In the genomic region with DNA sequence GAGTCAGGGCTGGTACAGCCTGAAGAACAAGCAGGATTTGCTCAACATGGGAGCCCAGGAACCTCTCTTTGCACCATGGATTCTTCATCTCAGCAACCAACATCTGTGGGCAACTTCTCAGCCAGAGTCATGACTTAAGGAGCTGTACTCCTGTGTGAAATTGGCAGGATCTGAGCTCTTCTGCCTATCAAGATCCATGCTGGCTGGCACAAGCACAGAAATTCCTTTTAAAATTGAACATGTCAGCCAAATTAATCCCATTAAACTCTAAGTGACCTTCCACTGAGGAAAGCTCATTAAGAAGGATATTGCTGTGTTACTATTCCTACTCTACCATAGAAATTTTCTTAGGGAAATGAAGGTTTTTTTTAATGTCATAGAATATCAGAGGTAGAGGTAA, we compare ENCODE assay signal across 18 cellular contexts.
DNase-seq lines count a peak whose midpoint lies in the region; ATAC-seq, FAIRE-seq and TF ChIP-seq lines count a peak whose summit lies in the region.
"Had no signal": no experiment of that assay in that cellular context is flagged by ENCODE, and none has a peak within 500 bp of the region (broad histone marks: within the 10 kb centered on the region; RNA-seq: fewer than 3 reads in every experiment).

No MANE protein-coding gene starts in this region.

- no peak overlapping the region for H3K4me3 ChIP-seq in SK-N-SH (ENCODE audit: low read depth in 2 of 2, low read length in 1 of 2)
- no peak overlapping the region for H3K4me3 ChIP-seq in endothelial cell of umbilical vein (replicated peaks in 1 of 3; ENCODE audit: insufficient read depth in 1 of 3, low read depth in 1 of 3, low read length in 3 of 3)
- no peak overlapping the region for H3K4me3 ChIP-seq in retinal pigment epithelial cell (ENCODE audit: low read length)
- H3K4me3 ChIP-seq in upper lobe of left lung: no peak overlapping the region
- H3K4me3 ChIP-seq: BLaER1 treated with 17β-estradiol and CSF1 and Interleukin-3, amounts not matched to agents 10 nM and 100 nM had no signal

- DNase-seq in SK-N-SH (no peak), NCI-H446 treated with DMSO at 0.1 percent for 48 hours (lab: John Stamatoyannopoulos, UW) (peak; percentile 27), endothelial cell of umbilical vein (ENCODE audit: low read depth, low spot score) (no peak), retinal pigment epithelial cell (ENCODE audit: low read depth) (peak; percentile 98), upper lobe of left lung (no peak), inferior parietal cortex (ENCODE audit: extremely low spot score) (no peak)
- DNase-seq in activated CD4-positive, alpha-beta memory T cell treated with anti-CD3 and anti-CD28 coated beads, Interleukin-2, amount 10 ng/mL, durations not matched to agents 7 days and 5 days: no peak
- DNase-seq: 8988T; Calu3; CD8-positive, alpha-beta T cell; GOT3; H9 had no signal

- FAIRE-seq in endothelial cell of umbilical vein (lab: Jason Lieb, UNC): no peak
- FAIRE-seq: G401.6, GM12891, GM18507 had no signal

- no peaks in the 10 kb centered on the region for H3K9me1 ChIP-seq in endothelial cell of umbilical vein (replicated peaks; ENCODE audit: control insufficient read depth, extremely low read depth, insufficient read depth, low read length)

- H3K9me2 ChIP-seq in SK-N-SH: no peaks in the 10 kb centered on the region

- no peak for TF ChIP-seq CTCF in SK-N-SH (IDR thresholded peaks at IDR 0.05)
- TF ChIP-seq CTCF in endothelial cell of umbilical vein (IDR thresholded peaks at IDR 0.05; ENCODE audit: extremely low read depth in 1 of 2, insufficient read depth in 1 of 2, low read depth in 1 of 2, low read length in 2 of 2): no peak
- no peak for TF ChIP-seq CTCF in retinal pigment epithelial cell (conservative IDR thresholded peaks at IDR 0.05; ENCODE audit: low read depth, low read length)
- no peak for TF ChIP-seq CTCF in upper lobe of left lung (IDR thresholded peaks at IDR 0.05)

- TF ChIP-seq EP300 in SK-N-SH (IDR thresholded peaks at IDR 0.05; ENCODE audit: borderline replicate concordance in 1 of 2, low read depth in 1 of 2, low read length in 1 of 2) (no peak), upper lobe of left lung (IDR thresholded peaks at IDR 0.05) (no peak)

- no peaks in the 10 kb centered on the region for H3K79me2 ChIP-seq in SK-N-SH (ENCODE audit: insufficient read depth)
- no peaks in the 10 kb centered on the region for H3K79me2 ChIP-seq in endothelial cell of umbilical vein (ENCODE audit: control insufficient read depth, insufficient read depth, low read length)

- H4K20me1 ChIP-seq in SK-N-SH (ENCODE audit: insufficient read depth) (no peaks in the 10 kb centered on the region), endothelial cell of umbilical vein (replicated peaks; ENCODE audit: control insufficient read depth, extremely low read depth, insufficient read depth, low read length) (no peaks in the 10 kb centered on the region)
- H4K20me1 ChIP-seq: BLaER1 treated with 17β-estradiol and CSF1 and Interleukin-3, amounts not matched to agents 10 nM and 100 nM had no signal

- intact Hi-C loops in endothelial cell of umbilical vein (cut with micrococcal nuclease): no loop called here

- BruUV-seq in endothelial cell of umbilical vein (replicated peaks; lab: Mats Ljungman, UMichigan): no TSS peak

- no peak overlapping the region for H3K27ac ChIP-seq in SK-N-SH (ENCODE audit: low read depth in 2 of 2, low read length in 1 of 2)
- no peak overlapping the region for H3K27ac ChIP-seq in endothelial cell of umbilical vein (ENCODE audit: insufficient read depth, low read depth, low read length)
- H3K27ac ChIP-seq in upper lobe of left lung: no peak overlapping the region
- H3K27ac ChIP-seq: BLaER1 treated with 17β-estradiol and CSF1 and Interleukin-3, amounts not matched to agents 10 nM and 100 nM had no signal

- no peaks in the 10 kb centered on the region for H3K36me3 Mint-ChIP-seq in activated CD4-positive, alpha-beta memory T cell treated with anti-CD3 and anti-CD28 coated beads, Interleukin-2, amount 10 ng/mL, durations not matched to agents 7 days and 5 days (ENCODE audit: low read depth)
- H3K36me3 Mint-ChIP-seq: CD8-positive, alpha-beta T cell had no signal

- H3K4me1 ChIP-seq in SK-N-SH (ENCODE audit: control insufficient read depth in 1 of 2, insufficient read depth in 2 of 2, low read depth in 1 of 2, low read length in 1 of 2) (peaks cover 0 to 6% of the 10 kb centered on the region in 2 experiments; a peak in 2 of 4 replicates), endothelial cell of umbilical vein (ENCODE audit: control insufficient read depth, extremely low read depth, insufficient read depth, low read length) (no peaks in the 10 kb centered on the region), upper lobe of left lung (no peaks in the 10 kb centered on the region)

- H3K36me3 ChIP-seq in SK-N-SH (replicated peaks in 1 of 2; ENCODE audit: control insufficient read depth in 1 of 2, insufficient read depth in 2 of 2, low read length in 1 of 2) (peaks cover 0 to 3% of the 10 kb centered on the region in 2 experiments), endothelial cell of umbilical vein (ENCODE audit: control insufficient read depth in 2 of 2, extremely low read depth in 1 of 2, insufficient read depth in 2 of 2, low read length in 2 of 2) (no peaks in the 10 kb centered on the region), upper lobe of left lung (no peaks in the 10 kb centered on the region)
- H3K36me3 ChIP-seq: BLaER1 treated with 17β-estradiol and CSF1 and Interleukin-3, amounts not matched to agents 10 nM and 100 nM had no signal

- TF ChIP-seq RAD21 in SK-N-SH (IDR thresholded peaks at IDR 0.05; ENCODE audit: low read length): no peak

- H3K9me3 ChIP-seq in SK-N-SH: peaks cover 9% of the 10 kb centered on the region; the same call in 1 of the 2 replicates
- H3K9me3 ChIP-seq in endothelial cell of umbilical vein (replicated peaks; ENCODE audit: control insufficient read depth, insufficient read depth, low read length): no peaks in the 10 kb centered on the region
- H3K9me3 ChIP-seq in upper lobe of left lung: peaks cover 0 to 6% (median 2%) of the 10 kb centered on the region in 4 donors

- peaks cover 12% of the 10 kb centered on the region for H3K27me3 Mint-ChIP-seq in activated CD4-positive, alpha-beta memory T cell treated with anti-CD3 and anti-CD28 coated beads, Interleukin-2, amount 10 ng/mL, durations not matched to agents 7 days and 5 days
- H3K27me3 Mint-ChIP-seq: B cell had no signal

- CTCF ChIA-PET in SK-N-SH (lab: Yijun Ruan, JAX) (interaction anchor here (1.7 kb wide), 1 partner anchor 9 kb away, joined by 3 read pairs; no protein-coding TSS in a partner anchor), endothelial cell of umbilical vein (lab: Charles Lee) (interaction anchor here (0.8 to 1.4 kb wide), 3 partner anchors 15 to 53 kb away, joined by 3 read pairs; no protein-coding TSS in a partner anchor)
- CTCF ChIA-PET in activated CD4-positive, alpha-beta memory T cell treated with anti-CD3 and anti-CD28 coated beads, Interleukin-2, amount 10 ng/mL, durations not matched to agents 7 days and 5 days (lab: Charles Lee): no interaction called here

- no peak overlapping the region for H2AFZ ChIP-seq in SK-N-SH (ENCODE audit: low read depth)
- H2AFZ ChIP-seq in endothelial cell of umbilical vein (ENCODE audit: low read depth, low read length): peak overlapping the region; percentile 32

- POLR2A ChIA-PET in SK-N-SH (lab: Yijun Ruan, JAX) (no interaction called here), endothelial cell of umbilical vein (lab: Charles Lee) (no interaction called here)
- POLR2A ChIA-PET in activated CD4-positive, alpha-beta memory T cell treated with anti-CD3 and anti-CD28 coated beads, Interleukin-2, amount 10 ng/mL, durations not matched to agents 7 days and 5 days (lab: Charles Lee): no interaction called here

- H3K27ac Mint-ChIP-seq in activated CD4-positive, alpha-beta memory T cell treated with anti-CD3 and anti-CD28 coated beads, Interleukin-2, amount 10 ng/mL, durations not matched to agents 7 days and 5 days: no peak overlapping the region
- H3K27ac Mint-ChIP-seq: B cell; CD8-positive, alpha-beta T cell had no signal

- H3K4me2 ChIP-seq in SK-N-SH (no peak overlapping the region), endothelial cell of umbilical vein (ENCODE audit: insufficient read depth, low read length) (no peak overlapping the region)
- H3K4me2 ChIP-seq: BLaER1 treated with 17β-estradiol and CSF1 and Interleukin-3, amounts not matched to agents 10 nM and 100 nM had no signal

- TF ChIP-seq POLR2A in endothelial cell of umbilical vein (IDR thresholded peaks at IDR 0.05; ENCODE audit: low read depth, low read length) (no peak), upper lobe of left lung (IDR thresholded peaks at IDR 0.05) (no peak)

- no peak overlapping the region for H3K4me3 Mint-ChIP-seq in activated CD4-positive, alpha-beta memory T cell treated with anti-CD3 and anti-CD28 coated beads, Interleukin-2, amount 10 ng/mL, durations not matched to agents 7 days and 5 days
- H3K4me3 Mint-ChIP-seq: B cell; CD8-positive, alpha-beta T cell; H9 had no signal

- H3K27me3 ChIP-seq in SK-N-SH (ENCODE audit: insufficient read depth): no peaks in the 10 kb centered on the region
- no peaks in the 10 kb centered on the region for H3K27me3 ChIP-seq in endothelial cell of umbilical vein (ENCODE audit: control insufficient read depth in 2 of 2, insufficient read depth in 2 of 2, low read length in 2 of 2)
- H3K27me3 ChIP-seq in upper lobe of left lung: no peaks in the 10 kb centered on the region
- H3K27me3 ChIP-seq: BLaER1 treated with 17β-estradiol and CSF1 and Interleukin-3, amounts not matched to agents 10 nM and 100 nM had no signal

- H3K9ac ChIP-seq in SK-N-SH (no peak overlapping the region), endothelial cell of umbilical vein (replicated peaks; ENCODE audit: extremely low read depth, insufficient read depth, low read length) (no peak overlapping the region)
- H3K9ac ChIP-seq: BLaER1 treated with 17β-estradiol and CSF1 and Interleukin-3, amounts not matched to agents 10 nM and 100 nM had no signal

- ATAC-seq in SK-N-SH treated with all-trans-retinoic acid at 6 μM for 48 hours: peak; percentile 57; the same call in 2 of the 3 replicates
- no peak for ATAC-seq in upper lobe of left lung (ENCODE audit: low FRiP score in 2 of 2)
- ATAC-seq: CD8-positive, alpha-beta T cell had no signal

- no peaks in the 10 kb centered on the region for H3K4me1 Mint-ChIP-seq in activated CD4-positive, alpha-beta memory T cell treated with anti-CD3 and anti-CD28 coated beads, Interleukin-2, amount 10 ng/mL, durations not matched to agents 7 days and 5 days
- H3K4me1 Mint-ChIP-seq: B cell, H9 had no signal

- H3F3A ChIP-seq in SK-N-SH (replicated peaks; ENCODE audit: insufficient read depth): no peaks in the 10 kb centered on the region

- dilution Hi-C loops in endothelial cell of umbilical vein (cut with MboI; ENCODE audit: extremely low pct_ligation_motif_present, low sequenced_read_pairs): no loop called here

- H3K9me3 Mint-ChIP-seq in activated CD4-positive, alpha-beta memory T cell treated with anti-CD3 and anti-CD28 coated beads, Interleukin-2, amount 10 ng/mL, durations not matched to agents 7 days and 5 days: peaks cover 1% of the 10 kb centered on the region

TF ChIP-seq in SK-N-SH treated with all-trans-retinoic acid at 6 μM for 48 hours, 23 proteins besides CTCF, POLR2A, EP300 and RAD21 (continues in another document):
- TF ChIP-seq ZFP30 (CRISPR knock-in tag; IDR thresholded peaks at IDR 0.05): no peak

TF ChIP-seq in SK-N-SH, 30 proteins besides CTCF, POLR2A, EP300 and RAD21 (continues in another document):
- TF ChIP-seq JUND (IDR thresholded peaks at IDR 0.05): no peak

Comparison
In these comparisons a context has a peak if more than half of its experiments do, and no peak if none do; other contexts are left out.
1. DNase-seq: peak in NCI-H446 treated with DMSO at 0.1 percent for 48 hours (single experiment) and retinal pigment epithelial cell (single experiment); none in SK-N-SH (single experiment), endothelial cell of umbilical vein (single experiment), upper lobe of left lung (0 of 2), activated CD4-positive, alpha-beta memory T cell treated with anti-CD3 and anti-CD28 coated beads, Interleukin-2, amount 10 ng/mL, durations not matched to agents 7 days and 5 days (single experiment) and inferior parietal cortex (single experiment).